Comparison of ENCODE assay signal across 29 cellular contexts in genomic region chr2:191642541-191642940, GRCh38. TPM values are rescaled to one million over a fixed set of nuclear protein-coding genes. Genes with fewer than 3 reads are reported as not detected.
A peak's percentile ranks its signal among the peaks of the same experiment; 100 is the strongest.
DNase-seq lines count a peak whose midpoint lies in the region; ATAC-seq and TF ChIP-seq lines count a peak whose summit lies in the region.
"Had no signal": no experiment of that assay in that cellular context is flagged by ENCODE, and none has a peak within 500 bp of the region (broad histone marks: within the 10 kb centered on the region; RNA-seq: fewer than 3 reads in every experiment).

No MANE protein-coding gene starts in this region.

- no CpG with 5 or more reads among the region's 2 CpGs for WGBS in neuronal stem cell (ENCODE audit: extremely low coverage in 2 of 2, insufficient read length in 2 of 2, insufficient replicate concordance in 1 of 2), 2 donors

- no peak overlapping the region for H3K4me3 ChIP-seq in neuronal stem cell (ENCODE audit: low read length in 2 of 2)
- H3K4me3 ChIP-seq in coronary artery: no peak overlapping the region
- H3K4me3 ChIP-seq: adrenal gland, left lung, prostate gland, stomach, thyroid gland had no signal

- H4K91ac ChIP-seq in neuronal stem cell (ENCODE audit: low read depth, low read length, poor library complexity): no peak overlapping the region

- DNase-seq in activated CD4-positive, alpha-beta T cell treated with anti-CD3 and anti-CD28 coated beads for 36 hours: no peak
- no peak for DNase-seq in activated CD4-positive, alpha-beta T cell treated with anti-CD3 and anti-CD28 coated beads, Interleukin-2, amount 10 ng/mL, durations not matched to agents 24 days and 14 days
- DNase-seq in neuronal stem cell (ENCODE audit: low spot score) (no peak), A172 (ENCODE audit: low spot score) (no peak), coronary artery (ENCODE audit: low spot score) (no peak)
- DNase-seq: 8988T; activated CD4-positive, alpha-beta T cell treated with anti-CD3 and anti-CD28 coated beads for 4 hours; activated CD8-positive, alpha-beta memory T cell treated with anti-CD3 and anti-CD28 coated beads, Interleukin-2, amount 10 ng/mL, durations not matched to agents 7 days and 5 days; adrenal gland; CD4-positive, CD25-positive, alpha-beta regulatory T cell; cerebellar nuclear complex; GOT3; left lung; mesendoderm; NCI-H1436; NCI-H2081 treated with DMSO at 0.1 percent for 48 hours; NCI-H345; NCI-H82; stimulated activated CD4-positive, alpha-beta T cell treated with anti-CD3 and anti-CD28 coated beads, Interleukin-15, amount 100 ng/mL, for 24 hours; stomach; thyroid gland had no signal

- CTCF ChIA-PET in activated CD4-positive, alpha-beta T cell treated with anti-CD3 and anti-CD28 coated beads for 36 hours (lab: Charles Lee): interaction anchor here (0.7 kb wide), 1 partner anchor 80 kb away, joined by 3 read pairs; no protein-coding TSS in a partner anchor

- TF ChIP-seq CTCF in coronary artery (IDR thresholded peaks at IDR 0.05): no peak

- no peaks in the 10 kb centered on the region for H3K36me3 Mint-ChIP-seq in activated CD4-positive, alpha-beta T cell treated with anti-CD3 and anti-CD28 coated beads for 36 hours (ENCODE audit: low read depth)
- no peaks in the 10 kb centered on the region for H3K36me3 Mint-ChIP-seq in activated CD4-positive, alpha-beta T cell treated with anti-CD3 and anti-CD28 coated beads, Interleukin-2, amount 10 ng/mL, durations not matched to agents 24 days and 14 days (ENCODE audit: low read depth)
- H3K36me3 Mint-ChIP-seq: brain; CD4-positive, CD25-positive, alpha-beta regulatory T cell had no signal

- no peaks in the 10 kb centered on the region for H3K27me3 ChIP-seq in neuronal stem cell (ENCODE audit: control insufficient read depth in 3 of 3, insufficient read depth in 3 of 3, low read depth in 1 of 3, low read length in 3 of 3)
- H3K27me3 ChIP-seq: adrenal gland, left lung, neutrophil, stomach, thyroid gland had no signal

- H3K27ac ChIP-seq in neuronal stem cell (replicated peaks; ENCODE audit: low read length) (no peak overlapping the region), coronary artery (no peak overlapping the region)
- H3K27ac ChIP-seq: adrenal gland, left lung, neutrophil, prostate gland, RWPE1, stomach, thyroid gland had no signal

- no peak overlapping the region for H2BK15ac ChIP-seq in neuronal stem cell (ENCODE audit: low read length)

- ATAC-seq in activated CD4-positive, alpha-beta T cell treated with anti-CD3 and anti-CD28 coated beads for 36 hours: peak; percentile 37
- ATAC-seq in GM18520 (IDR thresholded peaks at IDR 0.05; ENCODE audit: unreplicated experiment) (peak; percentile 38), HG03439 (IDR thresholded peaks at IDR 0.05; ENCODE audit: unreplicated experiment) (peak; percentile 42), HG02798 (IDR thresholded peaks at IDR 0.05; ENCODE audit: poor library complexity, unreplicated experiment) (no peak)
- ATAC-seq: activated CD8-positive, alpha-beta memory T cell treated with anti-CD3 and anti-CD28 coated beads, Interleukin-2, amount 10 ng/mL, durations not matched to agents 7 days and 5 days; left lung had no signal

- no peak overlapping the region for H2AFZ ChIP-seq in neuronal stem cell (ENCODE audit: low read length)

- intact Hi-C loops in activated CD4-positive, alpha-beta T cell treated with anti-CD3 and anti-CD28 coated beads for 36 hours (cut with DNase I, micrococcal nuclease): loop anchor here in 1 of 2 experiments (2.0 kb wide), 1 partner anchor 98 kb away; no protein-coding TSS in a partner anchor
- intact Hi-C loops in activated CD4-positive, alpha-beta T cell treated with anti-CD3 and anti-CD28 coated beads, Interleukin-2, amount 10 ng/mL, durations not matched to agents 24 days and 14 days (cut with micrococcal nuclease): no loop called here

- no peak overlapping the region for H3K14ac ChIP-seq in neuronal stem cell (ENCODE audit: low read length)

- no peak overlapping the region for H2AK5ac ChIP-seq in neuronal stem cell (ENCODE audit: low read depth, low read length)

- H3K4me2 ChIP-seq in neuronal stem cell (ENCODE audit: insufficient read depth, low read length, poor library complexity, severe bottlenecking): no peak overlapping the region

- H3K36me3 ChIP-seq in neuronal stem cell (replicated peaks in 1 of 2; ENCODE audit: control insufficient read depth in 2 of 2, insufficient read depth in 2 of 2, low read length in 2 of 2): no peaks in the 10 kb centered on the region
- H3K36me3 ChIP-seq: adrenal gland, left lung, neutrophil, prostate gland, stomach, thyroid gland had no signal

- no peak overlapping the region for H2BK120ac ChIP-seq in neuronal stem cell (ENCODE audit: low read depth, low read length)

- no peak overlapping the region for H3K4me3 Mint-ChIP-seq in activated CD4-positive, alpha-beta T cell treated with anti-CD3 and anti-CD28 coated beads for 36 hours
- no peak overlapping the region for H3K4me3 Mint-ChIP-seq in activated CD4-positive, alpha-beta T cell treated with anti-CD3 and anti-CD28 coated beads, Interleukin-2, amount 10 ng/mL, durations not matched to agents 24 days and 14 days
- H3K4me3 Mint-ChIP-seq: activated CD8-positive, alpha-beta memory T cell treated with anti-CD3 and anti-CD28 coated beads, Interleukin-2, amount 10 ng/mL, durations not matched to agents 7 days and 5 days; brain; CD4-positive, CD25-positive, alpha-beta regulatory T cell; T-helper 1 cell treated with Interleukin-12 subunit alpha and Interleukin-12 subunit beta and Interleukin-4 antibody, amounts not matched to agents 30 μg/mL and 1 μg/mL, for 36 hours had no signal

- peak overlapping the region; percentile 35 for H3K27ac Mint-ChIP-seq in activated CD4-positive, alpha-beta T cell treated with anti-CD3 and anti-CD28 coated beads for 36 hours
- H3K27ac Mint-ChIP-seq in activated CD4-positive, alpha-beta T cell treated with anti-CD3 and anti-CD28 coated beads, Interleukin-2, amount 10 ng/mL, durations not matched to agents 24 days and 14 days: no peak overlapping the region
- H3K27ac Mint-ChIP-seq: activated CD8-positive, alpha-beta memory T cell treated with anti-CD3 and anti-CD28 coated beads, Interleukin-2, amount 10 ng/mL, durations not matched to agents 7 days and 5 days; T-helper 1 cell treated with Interleukin-12 subunit alpha and Interleukin-12 subunit beta and Interleukin-4 antibody, amounts not matched to agents 30 μg/mL and 1 μg/mL, for 36 hours had no signal

- no peaks in the 10 kb centered on the region for H3K9me3 ChIP-seq in neuronal stem cell (replicated peaks in 1 of 2; ENCODE audit: control insufficient read depth in 2 of 2, insufficient read depth in 1 of 2, low read depth in 1 of 2, low read length in 2 of 2)
- H3K9me3 ChIP-seq: adrenal gland, left lung, neutrophil, prostate gland, stomach, thyroid gland had no signal

- H3K79me1 ChIP-seq in neuronal stem cell (ENCODE audit: low read depth, low read length): no peaks in the 10 kb centered on the region

- H4K8ac ChIP-seq in neuronal stem cell (ENCODE audit: low read depth, low read length): no peak overlapping the region

- H3K27me3 Mint-ChIP-seq in activated CD4-positive, alpha-beta T cell treated with anti-CD3 and anti-CD28 coated beads for 36 hours: no peaks in the 10 kb centered on the region
- peaks cover 9% of the 10 kb centered on the region for H3K27me3 Mint-ChIP-seq in activated CD4-positive, alpha-beta T cell treated with anti-CD3 and anti-CD28 coated beads, Interleukin-2, amount 10 ng/mL, durations not matched to agents 24 days and 14 days
- H3K27me3 Mint-ChIP-seq: brain; CD4-positive, CD25-positive, alpha-beta regulatory T cell had no signal

- no peaks in the 10 kb centered on the region for H3K4me1 ChIP-seq in neuronal stem cell (ENCODE audit: control insufficient read depth in 2 of 2, insufficient read depth in 1 of 2, low read depth in 1 of 2, low read length in 2 of 2)
- H3K4me1 ChIP-seq: prostate gland had no signal

- POLR2A ChIA-PET in activated CD4-positive, alpha-beta T cell treated with anti-CD3 and anti-CD28 coated beads for 36 hours (lab: Charles Lee): interaction anchor here (0.6 kb wide), 1 partner anchor 275 kb away, joined by 3 read pairs; no protein-coding TSS in a partner anchor

- H2BK12ac ChIP-seq in neuronal stem cell (ENCODE audit: low read length): no peak overlapping the region

- H3K18ac ChIP-seq in neuronal stem cell (ENCODE audit: low read length): peak overlapping the region; percentile 64

- no peak overlapping the region for H3K4ac ChIP-seq in neuronal stem cell (ENCODE audit: low read length)

- no peaks in the 10 kb centered on the region for H3K9me3 Mint-ChIP-seq in activated CD4-positive, alpha-beta T cell treated with anti-CD3 and anti-CD28 coated beads for 36 hours (ENCODE audit: low read depth)
- peaks cover 9% of the 10 kb centered on the region for H3K9me3 Mint-ChIP-seq in activated CD4-positive, alpha-beta T cell treated with anti-CD3 and anti-CD28 coated beads, Interleukin-2, amount 10 ng/mL, durations not matched to agents 24 days and 14 days
- H3K9me3 Mint-ChIP-seq: brain; CD4-positive, CD25-positive, alpha-beta regulatory T cell; T-helper 1 cell treated with Interleukin-12 subunit alpha and Interleukin-12 subunit beta and Interleukin-4 antibody, amounts not matched to agents 30 μg/mL and 1 μg/mL, for 36 hours had no signal

- no peak overlapping the region for H2BK5ac ChIP-seq in neuronal stem cell (ENCODE audit: low read length)

- no peak overlapping the region for H3K9ac ChIP-seq in neuronal stem cell (ENCODE audit: low read depth, low read length, poor library complexity)

- no peak overlapping the region for H3K23ac ChIP-seq in neuronal stem cell (ENCODE audit: low read depth, low read length, poor library complexity)

- peaks cover 42% of the 10 kb centered on the region for H3K4me1 Mint-ChIP-seq in activated CD4-positive, alpha-beta T cell treated with anti-CD3 and anti-CD28 coated beads for 36 hours
- peaks cover 37% of the 10 kb centered on the region for H3K4me1 Mint-ChIP-seq in activated CD4-positive, alpha-beta T cell treated with anti-CD3 and anti-CD28 coated beads, Interleukin-2, amount 10 ng/mL, durations not matched to agents 24 days and 14 days

RNA-seq across cellular contexts. Expression of gene NABP1, which starts 35.4 kb away (rescaled TPM):
- total RNA-seq in activated CD4-positive, alpha-beta T cell treated with anti-CD3 and anti-CD28 coated beads for 36 hours: 10 to 100 TPM; 52.4 to 53.9 TPM
- total RNA-seq in activated CD4-positive, alpha-beta T cell treated with anti-CD3 and anti-CD28 coated beads, Interleukin-2, amount 10 ng/mL, durations not matched to agents 24 days and 14 days: 50.7 and 53.1 TPM in 2 replicates
- 0.91 TPM for polyA plus RNA-seq in neuronal stem cell (2013, experiment 1 of 2)
- polyA plus RNA-seq in neuronal stem cell (2013, experiment 2 of 2): 1.2 TPM
- total RNA-seq in A172 (2014; rRNA removed; shearing (Covaris generic)): 44.6 and 53.0 TPM in 2 replicates
